ENCODE assay signal across 8 cellular contexts in the genomic region with DNA sequence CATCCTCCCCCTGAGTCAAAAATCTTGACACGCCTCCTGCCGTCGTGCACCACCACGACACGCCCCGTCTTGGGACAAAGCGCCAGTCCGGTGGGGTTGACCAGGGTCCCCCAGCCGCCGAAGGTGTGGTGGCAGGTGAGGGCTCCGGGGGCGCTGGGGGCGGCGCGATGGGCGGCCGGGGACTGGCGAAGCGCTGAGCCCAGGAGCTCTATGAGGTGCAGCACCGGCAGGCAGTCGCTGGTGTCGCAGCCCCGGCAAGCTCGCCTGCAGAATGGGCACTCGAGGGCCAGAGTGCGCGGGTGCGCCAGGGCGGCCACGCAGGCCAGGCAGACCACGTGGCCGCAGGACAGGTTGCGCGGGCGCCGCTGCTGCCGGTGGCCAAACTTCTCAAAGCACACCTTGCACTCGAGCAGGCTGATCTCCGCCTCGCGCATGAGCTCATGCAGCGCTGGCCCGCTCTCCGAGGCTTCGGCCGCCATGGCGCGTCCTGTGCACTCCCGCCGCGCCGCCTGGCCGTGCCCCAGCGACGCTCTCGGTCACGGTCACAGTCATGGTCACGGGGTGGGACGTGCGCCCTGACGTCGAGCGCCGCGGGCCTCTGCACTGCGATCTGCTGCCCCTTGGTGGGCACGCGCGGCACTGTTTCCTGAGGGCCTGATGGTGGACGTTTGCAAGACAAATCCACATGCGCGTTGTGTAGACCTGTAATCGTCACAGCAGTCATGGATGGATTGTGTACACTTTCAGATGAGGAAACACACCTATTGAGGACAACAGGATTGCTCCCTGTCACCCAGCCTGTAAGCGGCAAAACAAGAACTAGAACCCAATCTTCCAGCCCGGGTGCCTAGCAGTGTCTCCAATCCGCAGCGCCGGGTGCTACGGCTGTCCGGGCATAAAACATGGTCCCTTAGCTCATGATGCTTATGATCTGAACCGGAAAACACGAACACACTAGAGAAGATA. TPM values are rescaled to one million over a fixed set of nuclear protein-coding genes. Genes with fewer than 3 reads are reported as not detected.
DNase-seq lines count a peak whose midpoint lies in the region; ATAC-seq and TF ChIP-seq lines count a peak whose summit lies in the region.

NHLRC1 (minus strand) TSS at position 550 of the 966 bp plus-strand sequence; CDS start at position 479, 71 bp downstream.

- H3K4me1 ChIP-seq in A673 (ENCODE audit: insufficient read depth, low read length, poor library complexity, severe bottlenecking) = peaks cover 11% of the 10 kb centered on the region
- peaks cover 13% of the 10 kb centered on the region for H3K4me1 ChIP-seq in mucosa of stomach (ENCODE audit: control insufficient read depth, insufficient read depth, low read length)

- H3K36me3 Mint-ChIP-seq in activated T-cell treated with anti-CD3 and anti-CD28 coated beads, Interleukin-2, amount 50 U/mL, for 4 hours (ENCODE audit: insufficient read depth) = no peaks in the 10 kb centered on the region

- peak within 1 kb of the TSS; percentile 51 for H3K4me3 ChIP-seq in A673 (ENCODE audit: low read depth, low read length, poor library complexity, severe bottlenecking)
- H3K4me3 ChIP-seq in mucosa of stomach (ENCODE audit: low read length) = peak within 1 kb of the TSS; percentile 61

- no peaks in the 10 kb centered on the region for H3K27me3 ChIP-seq in A673 (replicated peaks; ENCODE audit: insufficient read depth, low read depth, low read length, poor library complexity)
- H3K27me3 ChIP-seq in mucosa of stomach (ENCODE audit: control insufficient read depth, insufficient read depth, low read length) = no peaks in the 10 kb centered on the region

- TF ChIP-seq CTCF in A673 (conservative IDR thresholded peaks at IDR 0.05; ENCODE audit: low read depth, low read length) = peak; percentile 96

- CTCF ChIA-PET in A673 (lab: Charles Lee) = interaction anchor here (0.5 to 1.8 kb wide), 4 partner anchors 11 to 306 kb away, joined by 3 to 9 read pairs (median 6); no protein-coding TSS in a partner anchor

- peaks cover 14% of the 10 kb centered on the region for H3K27me3 Mint-ChIP-seq in activated T-cell treated with anti-CD3 and anti-CD28 coated beads, Interleukin-2, amount 50 U/mL, for 4 hours (ENCODE audit: low read depth)

- BruUV-seq in A673 (replicated peaks; lab: Mats Ljungman, UMichigan) = no TSS peak

- no peaks in the 10 kb centered on the region for H3K36me3 ChIP-seq in A673 (ENCODE audit: insufficient read depth, low read length, poor library complexity, severe bottlenecking)
- no peaks in the 10 kb centered on the region for H3K36me3 ChIP-seq in mucosa of stomach (ENCODE audit: control insufficient read depth, insufficient read depth, low read length)

- peak within 1 kb of the TSS; percentile 56 for H3K9ac ChIP-seq in mucosa of stomach (ENCODE audit: low read length)

- peaks cover 9% of the 10 kb centered on the region for H3K4me1 Mint-ChIP-seq in activated T-cell treated with anti-CD3 and anti-CD28 coated beads, Interleukin-2, amount 50 U/mL, for 4 hours (ENCODE audit: low read depth)

- POLR2A ChIA-PET in A673 (lab: Charles Lee; ENCODE audit: low non-redundant PET) = no interaction called here

- intact Hi-C loops in A673 (cut with micrococcal nuclease; ENCODE audit: unreplicated experiment) = loop anchor here (2.0 to 10.0 kb wide), 3 partner anchors 134 to 538 kb away; no protein-coding TSS in a partner anchor

- H3K9me3 ChIP-seq in A673 (ENCODE audit: low read depth, low read length, poor library complexity, severe bottlenecking) (no peaks in the 10 kb centered on the region), mucosa of stomach (ENCODE audit: control insufficient read depth, low read length) (no peaks in the 10 kb centered on the region)

- no peaks in the 10 kb centered on the region for H3K9me3 Mint-ChIP-seq in activated T-cell treated with anti-CD3 and anti-CD28 coated beads, Interleukin-2, amount 50 U/mL, for 4 hours

- H3K27ac ChIP-seq in A673 (ENCODE audit: low read depth, low read length, poor library complexity, severe bottlenecking) = peak within 1 kb of the TSS; percentile 64

- DNase-seq in A673 (ENCODE audit: low spot score) (peak; percentile 94), NCI-H774 (lab: John Stamatoyannopoulos, UW) (peak; percentile 87)
- peak; percentile 59 for DNase-seq in activated T-cell treated with anti-CD3 and anti-CD28 coated beads, Interleukin-2, amount 50 U/mL, for 4 hours
- peak; percentile 66 for DNase-seq in stimulated activated CD8-positive, alpha-beta memory T cell treated with anti-CD3 and anti-CD28 coated beads, Interleukin-4, amount 100 ng/mL, for 24 hours (ENCODE audit: low read depth)

- ATAC-seq in GM18907 (IDR thresholded peaks at IDR 0.05; ENCODE audit: unreplicated experiment) (peak; percentile 99), HG03175 (IDR thresholded peaks at IDR 0.05; ENCODE audit: unreplicated experiment) (peak; percentile 100), esophagus mucosa (peak; percentile 100)
- ATAC-seq in activated T-cell treated with anti-CD3 and anti-CD28 coated beads, Interleukin-2, amount 50 U/mL, for 4 hours = peak; percentile 99

- peak within 1 kb of the TSS; percentile 72 for H3K4me3 Mint-ChIP-seq in activated T-cell treated with anti-CD3 and anti-CD28 coated beads, Interleukin-2, amount 50 U/mL, for 4 hours

RNA-seq across cellular contexts. Expression of gene NHLRC1, which starts in this region (rescaled TPM):
- total RNA-seq in A673 (2021) (3.8 and 4.3 TPM in 2 replicates), esophagus mucosa (0.96 TPM)
- total RNA-seq in activated T-cell treated with anti-CD3 and anti-CD28 coated beads, Interleukin-2, amount 50 U/mL, for 4 hours = under 1 TPM; 0.22 to 0.50 (median 0.28) TPM

Comparison
In these comparisons a context has a peak if more than half of its experiments do, and no peak if none do; other contexts are left out.
1. Peak in every context shown above with its lines: DNase-seq, ATAC-seq, H3K4me3 ChIP-seq and H3K27ac ChIP-seq.
2. Peak in DNase-seq and ATAC-seq in activated T-cell treated with anti-CD3 and anti-CD28 coated beads, Interleukin-2, amount 50 U/mL, for 4 hours; RNA of the gene not detected or under 1 TPM.
3. Peak in ATAC-seq in esophagus mucosa; RNA of the gene not detected or under 1 TPM.